ENCODE assay signal across 3 cellular contexts in the genomic region with DNA sequence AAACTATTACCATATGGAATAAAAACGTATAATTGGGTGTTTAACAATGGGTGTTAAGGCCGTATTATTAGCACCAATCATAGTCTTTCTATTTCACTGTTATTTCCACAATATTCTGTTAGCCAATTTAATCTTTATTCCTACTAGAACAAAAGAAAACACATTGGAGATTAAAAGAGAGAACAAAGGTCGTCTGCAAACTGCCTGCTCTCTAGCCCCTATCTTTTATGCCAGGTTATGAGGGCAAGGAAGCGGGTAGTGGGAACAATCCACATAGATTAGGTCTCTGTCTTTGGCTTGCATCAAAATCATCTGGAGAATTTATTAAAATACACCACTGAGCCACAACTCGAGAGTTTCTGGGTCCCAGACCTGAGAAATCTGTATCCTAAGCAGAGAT.
TF ChIP-seq lines count a peak whose summit lies in the region.

No MANE protein-coding gene starts in this region.

TF ChIP-seq in HCT116, 20 proteins besides CTCF, POLR2A, EP300 and RAD21:
- TF ChIP-seq JUND (IDR thresholded peaks at IDR 0.05), result no peak
- TF ChIP-seq SIN3A (IDR thresholded peaks at IDR 0.05; ENCODE audit: low read depth), result no peak
- TF ChIP-seq ZFX (IDR thresholded peaks at IDR 0.05), result no peak
- TF ChIP-seq, protein P1, sequence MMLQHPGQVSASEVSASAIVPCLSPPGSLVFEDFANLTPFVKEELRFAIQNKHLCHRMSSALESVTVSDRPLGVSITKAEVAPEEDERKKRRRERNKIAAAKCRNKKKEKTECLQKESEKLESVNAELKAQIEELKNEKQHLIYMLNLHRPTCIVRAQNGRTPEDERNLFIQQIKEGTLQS (IDR thresholded peaks at IDR 0.05), result no peak
- no peak for TF ChIP-seq EZH2phosphoT487 (IDR thresholded peaks at IDR 0.05; ENCODE audit: borderline replicate concordance)
- TF ChIP-seq, protein P2, sequence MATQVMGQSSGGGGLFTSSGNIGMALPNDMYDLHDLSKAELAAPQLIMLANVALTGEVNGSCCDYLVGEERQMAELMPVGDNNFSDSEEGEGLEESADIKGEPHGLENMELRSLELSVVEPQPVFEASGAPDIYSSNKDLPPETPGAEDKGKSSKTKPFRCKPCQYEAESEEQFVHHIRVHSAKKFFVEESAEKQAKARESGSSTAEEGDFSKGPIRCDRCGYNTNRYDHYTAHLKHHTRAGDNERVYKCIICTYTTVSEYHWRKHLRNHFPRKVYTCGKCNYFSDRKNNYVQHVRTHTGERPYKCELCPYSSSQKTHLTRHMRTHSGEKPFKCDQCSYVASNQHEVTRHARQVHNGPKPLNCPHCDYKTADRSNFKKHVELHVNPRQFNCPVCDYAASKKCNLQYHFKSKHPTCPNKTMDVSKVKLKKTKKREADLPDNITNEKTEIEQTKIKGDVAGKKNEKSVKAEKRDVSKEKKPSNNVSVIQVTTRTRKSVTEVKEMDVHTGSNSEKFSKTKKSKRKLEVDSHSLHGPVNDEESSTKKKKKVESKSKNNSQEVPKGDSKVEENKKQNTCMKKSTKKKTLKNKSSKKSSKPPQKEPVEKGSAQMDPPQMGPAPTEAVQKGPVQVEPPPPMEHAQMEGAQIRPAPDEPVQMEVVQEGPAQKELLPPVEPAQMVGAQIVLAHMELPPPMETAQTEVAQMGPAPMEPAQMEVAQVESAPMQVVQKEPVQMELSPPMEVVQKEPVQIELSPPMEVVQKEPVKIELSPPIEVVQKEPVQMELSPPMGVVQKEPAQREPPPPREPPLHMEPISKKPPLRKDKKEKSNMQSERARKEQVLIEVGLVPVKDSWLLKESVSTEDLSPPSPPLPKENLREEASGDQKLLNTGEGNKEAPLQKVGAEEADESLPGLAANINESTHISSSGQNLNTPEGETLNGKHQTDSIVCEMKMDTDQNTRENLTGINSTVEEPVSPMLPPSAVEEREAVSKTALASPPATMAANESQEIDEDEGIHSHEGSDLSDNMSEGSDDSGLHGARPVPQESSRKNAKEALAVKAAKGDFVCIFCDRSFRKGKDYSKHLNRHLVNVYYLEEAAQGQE (IDR thresholded peaks at IDR 0.05; ENCODE audit: low read depth), result no peak
- TF ChIP-seq FOSL1 (IDR thresholded peaks at IDR 0.05; ENCODE audit: low read depth), result no peak
- no peak for TF ChIP-seq TCF7L2 (IDR thresholded peaks at IDR 0.05; ENCODE audit: borderline replicate concordance, extremely low read depth, insufficient read depth, insufficient read length)
- TF ChIP-seq SRF (IDR thresholded peaks at IDR 0.05; ENCODE audit: low read depth), result no peak
- TF ChIP-seq POLR2AphosphoS5 (IDR thresholded peaks at IDR 0.05; ENCODE audit: low read depth, low read length), result no peak
- no peak for TF ChIP-seq ELF1 (IDR thresholded peaks at IDR 0.05; ENCODE audit: borderline replicate concordance, low read depth)

TF ChIP-seq in GM12878, 131 proteins besides CTCF, POLR2A, EP300 and RAD21:
- TF ChIP-seq, protein P3, sequence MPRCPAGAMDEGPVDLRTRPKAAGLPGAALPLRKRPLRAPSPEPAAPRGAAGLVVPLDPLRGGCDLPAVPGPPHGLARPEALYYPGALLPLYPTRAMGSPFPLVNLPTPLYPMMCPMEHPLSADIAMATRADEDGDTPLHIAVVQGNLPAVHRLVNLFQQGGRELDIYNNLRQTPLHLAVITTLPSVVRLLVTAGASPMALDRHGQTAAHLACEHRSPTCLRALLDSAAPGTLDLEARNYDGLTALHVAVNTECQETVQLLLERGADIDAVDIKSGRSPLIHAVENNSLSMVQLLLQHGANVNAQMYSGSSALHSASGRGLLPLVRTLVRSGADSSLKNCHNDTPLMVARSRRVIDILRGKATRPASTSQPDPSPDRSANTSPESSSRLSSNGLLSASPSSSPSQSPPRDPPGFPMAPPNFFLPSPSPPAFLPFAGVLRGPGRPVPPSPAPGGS (IDR thresholded peaks at IDR 0.05; ENCODE audit: borderline replicate concordance, insufficient read depth, low read depth, low read length, poor library complexity, severe bottlenecking), result no peak

TF ChIP-seq in liver, 16 proteins besides CTCF, POLR2A, EP300 and RAD21:
- TF ChIP-seq HNF4A (conservative IDR thresholded peaks at IDR 0.05) (peak; percentile 54 to 57), SP1 (IDR thresholded peaks at IDR 0.05) (peak; percentile 24), HNF4G (IDR thresholded peaks at IDR 0.05) (no peak), FOXA1 (IDR thresholded peaks at IDR 0.05) (no peak), GABPA (IDR thresholded peaks at IDR 0.05 in 1 of 2, conservative IDR thresholded peaks at IDR 0.05 in 1 of 2) (no peak), RXRA (IDR thresholded peaks at IDR 0.05) (no peak), NR2F2 (IDR thresholded peaks at IDR 0.05) (no peak), TAF1 (conservative IDR thresholded peaks at IDR 0.05) (no peak)
- TF ChIP-seq, protein P4, sequence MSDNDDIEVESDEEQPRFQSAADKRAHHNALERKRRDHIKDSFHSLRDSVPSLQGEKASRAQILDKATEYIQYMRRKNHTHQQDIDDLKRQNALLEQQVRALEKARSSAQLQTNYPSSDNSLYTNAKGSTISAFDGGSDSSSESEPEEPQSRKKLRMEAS (IDR thresholded peaks at IDR 0.05), result no peak
